Comparison of ENCODE assay signal across 4 cellular contexts in genomic region chr7:44871918-44872317, GRCh38. TPM values are rescaled to one million over a fixed set of nuclear protein-coding genes. Genes with fewer than 3 reads are reported as not detected.
DNase-seq lines count a peak whose midpoint lies in the region; ATAC-seq, FAIRE-seq and TF ChIP-seq lines count a peak whose summit lies in the region.
"Not testable (repeated sequence)": the region's sequence is repeated elsewhere in the genome, so short reads cannot be mapped to it uniquely, and the experiment has no call there.

No MANE protein-coding gene starts in this region.

- H3K4me1 Mint-ChIP-seq in T-helper 17 cell; stimulated activated effector memory CD8-positive, alpha-beta T cell treated with anti-CD3 and anti-CD28 coated beads, Interleukin-12 subunit alpha, Interleukin-12 subunit beta, amount 100 ng/mL, for 72 hours: not testable (repeated sequence)

- not testable (repeated sequence) for H3K4me3 ChIP-seq in kidney (ENCODE audit: low read length in 2 of 2)

- not testable (repeated sequence) for H3K9me3 ChIP-seq in T-helper 17 cell (ENCODE audit: control insufficient read depth, low read length, poor library complexity, severe bottlenecking); kidney (ENCODE audit: control insufficient read depth in 1 of 2, low read length in 2 of 2)

- H3K9me3 Mint-ChIP-seq in stimulated activated effector memory CD8-positive, alpha-beta T cell treated with anti-CD3 and anti-CD28 coated beads, Interleukin-12 subunit alpha, Interleukin-12 subunit beta, amount 100 ng/mL, for 72 hours, result not testable (repeated sequence)

- H3K27ac ChIP-seq in kidney (ENCODE audit: low read depth in 2 of 2, low read length in 2 of 2), result not testable (repeated sequence)

- not testable (repeated sequence) for H3K36me3 Mint-ChIP-seq in T-helper 17 cell (ENCODE audit: low read depth); stimulated activated effector memory CD8-positive, alpha-beta T cell treated with anti-CD3 and anti-CD28 coated beads, Interleukin-12 subunit alpha, Interleukin-12 subunit beta, amount 100 ng/mL, for 72 hours

- H3K9ac ChIP-seq in kidney (ENCODE audit: low read length in 2 of 2), result not testable (repeated sequence)

- DNase-seq in T-helper 17 cell; stimulated activated effector memory CD8-positive, alpha-beta T cell treated with anti-CD3 and anti-CD28 coated beads, Interleukin-12 subunit alpha, Interleukin-12 subunit beta, amount 100 ng/mL, for 72 hours (ENCODE audit: low spot score in 2 of 2): not testable (repeated sequence)
- peak; percentile 12 for DNase-seq in activated CD8-positive, alpha-beta memory T cell treated with anti-CD3 and anti-CD28 coated beads, Interleukin-2, amount 50 U/mL, for 48 hours
- DNase-seq in kidney, result peak; percentile 61

- intact Hi-C loops in kidney (cut with DNase I), result not testable (repeated sequence)

- not testable (repeated sequence) for H3K4me1 ChIP-seq in kidney (ENCODE audit: control insufficient read depth in 1 of 2, insufficient read depth in 1 of 2, low read depth in 1 of 2, low read length in 2 of 2)

- H3K36me3 ChIP-seq in kidney (ENCODE audit: control insufficient read depth in 1 of 2, insufficient read depth in 2 of 2, low read length in 2 of 2), result not testable (repeated sequence)

- TF ChIP-seq CTCF in kidney (IDR thresholded peaks at IDR 0.05; ENCODE audit: borderline replicate concordance, extremely low read depth, insufficient read depth), result not testable (repeated sequence)

- ATAC-seq in T-helper 17 cell; stimulated activated effector memory CD8-positive, alpha-beta T cell treated with anti-CD3 and anti-CD28 coated beads, Interleukin-12 subunit alpha, Interleukin-12 subunit beta, amount 100 ng/mL, for 72 hours: not testable (repeated sequence)

- not testable (repeated sequence) for H3K4me3 Mint-ChIP-seq in T-helper 17 cell; stimulated activated effector memory CD8-positive, alpha-beta T cell treated with anti-CD3 and anti-CD28 coated beads, Interleukin-12 subunit alpha, Interleukin-12 subunit beta, amount 100 ng/mL, for 72 hours

- H3K27me3 Mint-ChIP-seq in T-helper 17 cell, result not testable (repeated sequence)

- peak overlapping the region; percentile 32 for H3K27ac Mint-ChIP-seq in T-helper 17 cell
- H3K27ac Mint-ChIP-seq in stimulated activated effector memory CD8-positive, alpha-beta T cell treated with anti-CD3 and anti-CD28 coated beads, Interleukin-12 subunit alpha, Interleukin-12 subunit beta, amount 100 ng/mL, for 72 hours, result peak overlapping the region; percentile 61

- not testable (repeated sequence) for FAIRE-seq in kidney (lab: Jason Lieb, UNC)

RNA-seq across cellular contexts. Expression of gene PURB, which starts 13.4 kb away (rescaled TPM):
- total RNA-seq in T-helper 17 cell (10 to 100 TPM; 21.4 to 27.6 TPM), kidney (25.3 TPM)
- 7.7 TPM for polyA plus RNA-seq in kidney (ENCODE audit: insufficient read depth, low read depth, low replicate concordance)

RNA-seq across cellular contexts. Expression of gene H2AZ2, which starts 24.0 kb away (rescaled TPM):
- total RNA-seq in T-helper 17 cell (100 to 1,000 TPM; 173 to 185 TPM), kidney (140 TPM)
- polyA plus RNA-seq in kidney (ENCODE audit: insufficient read depth, low read depth, low replicate concordance), result 121 TPM
